In genomic region chr5:54803381-54804025, GRCh38 we compare ENCODE assay signal across 2 cellular contexts.
TF ChIP-seq lines count a peak whose summit lies in the region.

No MANE protein-coding gene starts in this region.

TF ChIP-seq in IMR-90, 13 proteins besides CTCF, POLR2A, EP300 and RAD21:
- TF ChIP-seq CHD1 (IDR thresholded peaks at IDR 0.05; ENCODE audit: low read depth, low read length) = no peak
- TF ChIP-seq NFE2L2 (IDR thresholded peaks at IDR 0.05; ENCODE audit: low read depth, low read length) = no peak
- TF ChIP-seq MAFK (IDR thresholded peaks at IDR 0.05; ENCODE audit: low read depth, low read length) = no peak

TF ChIP-seq in GM23338, 12 proteins besides CTCF, POLR2A, EP300 and RAD21:
- TF ChIP-seq ZNF462 (CRISPR knock-in tag; IDR thresholded peaks at IDR 0.05) (no peak), ZNF331 (CRISPR knock-in tag; IDR thresholded peaks at IDR 0.05; ENCODE audit: low read depth) (no peak), NANOG (IDR thresholded peaks at IDR 0.05; ENCODE audit: borderline replicate concordance) (no peak), ETS1 (IDR thresholded peaks at IDR 0.05) (no peak), POLR2AphosphoS5 (IDR thresholded peaks at IDR 0.05; ENCODE audit: low read depth) (no peak), JUNB (IDR thresholded peaks at IDR 0.05; ENCODE audit: unreplicated experiment) (no peak), EZH2phosphoT487 (IDR thresholded peaks at IDR 0.05; ENCODE audit: unreplicated experiment) (no peak), STAT1 (IDR thresholded peaks at IDR 0.05; ENCODE audit: unreplicated experiment) (no peak)
